ENCODE assay signal across 8 cellular contexts in genomic region chr15:64809649-64810498, GRCh38. TPM values are rescaled to one million over a fixed set of nuclear protein-coding genes. Genes with fewer than 3 reads are reported as not detected.
DNase-seq lines count a peak whose midpoint lies in the region; ATAC-seq and TF ChIP-seq lines count a peak whose summit lies in the region.

No MANE protein-coding gene starts in this region.

- H3K27ac ChIP-seq in Panc1 (ENCODE audit: low read length): no peak overlapping the region
- no peak overlapping the region for H3K27ac ChIP-seq in substantia nigra (ENCODE audit: low read depth, low read length, poor library complexity, severe bottlenecking)

- CTCF ChIA-PET in Panc1 (lab: Charles Lee): interaction anchor here (0.6 to 1.7 kb wide), 15 partner anchors 13 to 572 kb away, joined by 3 to 12 read pairs (median 4); no protein-coding TSS in a partner anchor

- H3K4me3 ChIP-seq in Panc1 (ENCODE audit: low read depth in 2 of 2, low read length in 2 of 2) (no peak overlapping the region), fibroblast of the aortic adventitia (ENCODE audit: low read depth, low read length) (no peak overlapping the region)

- DNase-seq in DMS114 treated with DMSO at 0.1 percent for 48 hours (lab: John Stamatoyannopoulos, UW; ENCODE audit: unreplicated experiment): peak; percentile 88
- DNase-seq in KG1 (lab: John Stamatoyannopoulos, UW): peak; percentile 27
- no peak for DNase-seq in Panc1 (ENCODE audit: low read depth, low spot score)
- DNase-seq in activated T-cell treated with anti-CD3 and anti-CD28 coated beads, Interleukin-2, amount 50 U/mL, for 48 hours: peak; percentile 76 to 79
- peak; percentile 74 for DNase-seq in fibroblast of the aortic adventitia (ENCODE audit: low read depth)
- DNase-seq in substantia nigra (lab: John Stamatoyannopoulos, UW): peak in 46 of 49 donors; percentile 6 to 83 (median 58)

- TF ChIP-seq CTCF in Panc1 (IDR thresholded peaks at IDR 0.05): peak; percentile 96
- TF ChIP-seq CTCF in fibroblast of the aortic adventitia (IDR thresholded peaks at IDR 0.05; ENCODE audit: insufficient read depth, low read length): peak; percentile 95
- TF ChIP-seq CTCF in nephron (IDR thresholded peaks at IDR 0.05; ENCODE audit: unreplicated experiment in 3 of 3): peak; percentile 87 to 93 (median 89)

- ATAC-seq in Panc1 (peak; percentile 90), HG03045 (IDR thresholded peaks at IDR 0.05; ENCODE audit: unreplicated experiment) (no peak)

- peaks cover 3% of the 10 kb centered on the region for H3K27me3 Mint-ChIP-seq in nephron (ENCODE audit: low read depth)

- intact Hi-C loops in Panc1 (cut with micrococcal nuclease; ENCODE audit: unreplicated experiment): loop anchor here (1.0 kb wide), 1 partner anchor 79 kb away; no protein-coding TSS in a partner anchor

- H3K27me3 ChIP-seq in Panc1 (ENCODE audit: control insufficient read depth, insufficient read depth, low read length): no peaks in the 10 kb centered on the region

- in situ Hi-C loops in Panc1 (cut with HindIII; ENCODE audit: low pct_unique_long_range_greater_than_20kb, low sequenced_read_pairs): no loop called here

- BruUV-seq in Panc1 (replicated peaks; lab: Mats Ljungman, UMichigan): no TSS peak

- no peaks in the 10 kb centered on the region for H3K36me3 Mint-ChIP-seq in nephron (ENCODE audit: low read depth)

- no peaks in the 10 kb centered on the region for H3K36me3 ChIP-seq in Panc1 (ENCODE audit: control insufficient read depth, insufficient read depth, low read length)

- peaks cover 20% of the 10 kb centered on the region for H3K4me1 Mint-ChIP-seq in nephron

- H3K9me3 ChIP-seq in Panc1 (ENCODE audit: control insufficient read depth, insufficient read depth, low read depth, low read length): no peaks in the 10 kb centered on the region

- POLR2A ChIA-PET in Panc1 (lab: Charles Lee): interaction anchor here (0.7 to 1.0 kb wide), 2 partner anchors 18 to 27 kb away, joined by 3 to 6 read pairs; no protein-coding TSS in a partner anchor

- no peak overlapping the region for H3K4me3 Mint-ChIP-seq in nephron

- no peaks in the 10 kb centered on the region for H3K9me3 Mint-ChIP-seq in nephron

- H3K4me1 ChIP-seq in Panc1 (ENCODE audit: control insufficient read depth, insufficient read depth, low read length): no peaks in the 10 kb centered on the region

- H3K27ac Mint-ChIP-seq in nephron: peak overlapping the region in 2 of 3 experiments; percentile 4 to 66

RNA-seq across cellular contexts. Expression of gene PIF1, which starts 15.6 kb away (rescaled TPM):
- total RNA-seq in Panc1 (2021; ENCODE audit: unreplicated experiment) (38.6 TPM), fibroblast of the aortic adventitia (ENCODE audit: low replicate concordance) (2.0 and 7.4 TPM in 2 replicates)
- polyA plus RNA-seq in Panc1 (2012; ENCODE audit: insufficient read length): 12.6 TPM

RNA-seq across cellular contexts. Expression of gene PLEKHO2, which starts 31.8 kb away (rescaled TPM):
- 11.1 TPM for total RNA-seq in Panc1 (2021; ENCODE audit: unreplicated experiment)
- polyA plus RNA-seq in Panc1 (2012; ENCODE audit: insufficient read length): 8.9 TPM
- total RNA-seq in fibroblast of the aortic adventitia (ENCODE audit: low replicate concordance): 16.0 and 21.8 TPM in 2 replicates

RNA-seq across cellular contexts. Expression of gene RBPMS2, which starts 34.5 kb away (rescaled TPM):
- total RNA-seq in Panc1 (2021; ENCODE audit: unreplicated experiment) (33.7 TPM), fibroblast of the aortic adventitia (ENCODE audit: low replicate concordance) (0.09 TPM in 1 of 2 replicates, not detected in the other)
- polyA plus RNA-seq in Panc1 (2012; ENCODE audit: insufficient read length): 29.8 TPM

Comparison
In these comparisons a context has a peak if more than half of its experiments do, and no peak if none do; other contexts are left out.
1. RNA of gene RBPMS2, which starts 34.5 kb away (total RNA-seq): 33.7 TPM in Panc1 (single experiment); 0.09 TPM in fibroblast of the aortic adventitia; every median in the first group is over 10 times any median in the second.
2. Peak in every context shown above with its lines, with median percentiles within 50 percentile points of each other: CTCF ChIP-seq.